In the genomic region with DNA sequence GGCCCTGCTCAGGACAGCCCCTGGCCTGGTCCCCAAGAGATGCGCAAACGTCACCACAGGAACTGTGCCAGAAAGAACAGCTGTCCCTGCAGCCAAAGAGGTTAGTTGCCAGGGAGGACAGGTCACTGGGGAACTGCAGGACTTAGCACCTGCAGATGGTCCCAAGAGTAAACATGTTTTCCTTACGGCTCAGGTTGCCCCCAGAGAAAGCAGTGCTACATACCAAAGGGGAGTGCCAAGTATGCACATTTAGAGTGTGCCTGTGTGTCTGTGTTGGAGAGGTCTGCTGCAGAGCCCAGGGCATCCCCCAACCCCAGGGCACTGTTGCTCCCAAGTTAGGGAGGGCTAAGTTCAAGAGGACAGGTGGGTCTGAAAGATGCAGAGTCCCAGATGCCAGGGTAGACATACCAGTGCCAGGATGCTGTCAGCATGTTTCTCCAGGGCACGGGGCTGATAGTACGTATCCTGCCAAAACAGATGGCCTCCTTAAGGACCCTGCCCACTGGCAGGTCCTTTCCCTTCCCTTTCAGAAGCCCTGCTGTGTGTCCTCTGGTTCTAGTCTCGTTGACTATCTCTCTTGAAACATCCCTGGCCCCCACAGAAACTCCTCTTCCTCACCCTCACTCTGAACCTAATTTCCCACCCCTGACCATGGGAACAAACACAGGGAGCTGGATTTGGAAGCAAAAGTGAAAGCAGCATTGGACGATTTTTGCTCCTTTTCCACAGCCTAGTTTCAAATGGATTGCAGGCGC, we compare ENCODE assay signal across 8 cellular contexts. TPM values are rescaled to one million over a fixed set of nuclear protein-coding genes. Genes with fewer than 3 reads are reported as not detected.
DNase-seq lines count a peak whose midpoint lies in the region; ATAC-seq, FAIRE-seq and TF ChIP-seq lines count a peak whose summit lies in the region.

No MANE protein-coding gene starts in this region.

- H4K20me1 ChIP-seq in K562 (replicated peaks; ENCODE audit: control insufficient read depth, insufficient read depth, low read length), result no peaks in the 10 kb centered on the region; the same call in 1 of the 2 replicates

- FAIRE-seq in K562 (lab: Jason Lieb, UNC), result no peak

- TF ChIP-seq RAD21 in K562 (CRISPR knock-in tag; conservative IDR thresholded peaks at IDR 0.05 in 1 of 2, IDR thresholded peaks at IDR 0.05 in 1 of 2), result no peak

- no peak for ATAC-seq in K562
- ATAC-seq in left lung, result peak; percentile 1
- ATAC-seq in GM21576 (IDR thresholded peaks at IDR 0.05; ENCODE audit: unreplicated experiment), result no peak
- no peak for ATAC-seq in GM21825 (IDR thresholded peaks at IDR 0.05; ENCODE audit: unreplicated experiment)

- peak overlapping the region; percentile 93 for H3K27ac ChIP-seq in K562 (ENCODE audit: extremely low read depth, low read depth, low read length)
- peak overlapping the region; percentile 97 to 99 for H3K27ac ChIP-seq in left lung
- H3K27ac ChIP-seq in thyroid gland, result peak overlapping the region; percentile 5 to 99 (median 96)

- in situ Hi-C loops in K562 (cut with MboI), result no loop called here

- H3K9ac ChIP-seq in K562 (ENCODE audit: insufficient read depth in 1 of 2, low read depth in 2 of 2, low read length in 2 of 2), result peak overlapping the region; percentile 93 to 96

- H3K36me3 ChIP-seq in K562 (ENCODE audit: control insufficient read depth, insufficient read depth, low read length), result peaks cover 46% of the 10 kb centered on the region
- peaks cover 0 to 28% of the 10 kb centered on the region in 2 donors for H3K36me3 ChIP-seq in left lung
- peaks cover 0 to 4% of the 10 kb centered on the region in 2 donors for H3K36me3 ChIP-seq in thyroid gland

- TF ChIP-seq CTCF in K562 (IDR thresholded peaks at IDR 0.05 in 2 of 3, conservative IDR thresholded peaks at IDR 0.05 in 1 of 3; ENCODE audit: insufficient read depth in 2 of 3, low read depth in 1 of 3, low read length in 3 of 3), result no peak
- no peak for TF ChIP-seq CTCF in left lung (IDR thresholded peaks at IDR 0.05)
- TF ChIP-seq CTCF in thyroid gland (IDR thresholded peaks at IDR 0.05), result no peak

- DNase-seq in D341Med (ENCODE audit: low spot score), result peak; percentile 71
- peak; percentile 14 for DNase-seq in NCI-H1436 treated with DMSO at 0.1 percent for 48 hours (lab: John Stamatoyannopoulos, UW)
- no peak for DNase-seq in K562 (ENCODE audit: extremely low read depth in 1 of 4, low spot score in 3 of 4)
- DNase-seq in left lung, result peak in 1 of 2 donors; percentile 20
- no peak for DNase-seq in thyroid gland
- DNase-seq in activated CD4-positive, alpha-beta T cell treated with anti-CD3 and anti-CD28 coated beads, Interleukin-2, amount 50 U/mL, for 48 hours, result no peak

- BruUV-seq in K562 (replicated peaks; lab: Mats Ljungman, UMichigan), result TSS peak; percentile 60

- no peaks in the 10 kb centered on the region for H3K27me3 ChIP-seq in K562 (ENCODE audit: control insufficient read depth in 2 of 2, insufficient read depth in 2 of 2, low read length in 2 of 2)
- no peaks in the 10 kb centered on the region for H3K27me3 ChIP-seq in left lung
- H3K27me3 ChIP-seq in thyroid gland, result no peaks in the 10 kb centered on the region

- peak overlapping the region; percentile 87 for H3K4me2 ChIP-seq in K562 (ENCODE audit: insufficient read depth, low read length)

- H3K9me1 ChIP-seq in K562 (ENCODE audit: control insufficient read depth, insufficient read depth, low read length), result peaks cover 5% of the 10 kb centered on the region

- H3K4me3 ChIP-seq in K562 (peak overlapping the region; percentile 68), left lung (peak overlapping the region; percentile 80 to 87), thyroid gland (replicated peaks in 1 of 3) (peak overlapping the region; percentile 33 to 90 (median 75))

- H3K79me2 ChIP-seq in K562 (ENCODE audit: control insufficient read depth, insufficient read depth, low read length), result peaks cover 54% of the 10 kb centered on the region

- WGBS in K562 (ENCODE audit: insufficient coverage, low coverage, missing lambda C conversion rate), result 37% methylated on average over 8 of the region's 8 CpGs
- WGBS in thyroid gland, 2 donors, result 27 to 29% methylated on average over 8 of the region's 8 CpGs

- CTCF ChIA-PET in K562 (lab: Yijun Ruan, JAX; ENCODE audit: low intra/inter-chr PET ratio), result interaction anchor here (1.2 kb wide), 1 partner anchor 12 kb away, joined by 3 read pairs; no protein-coding TSS in a partner anchor

- peak overlapping the region; percentile 91 for H2AFZ ChIP-seq in K562 (ENCODE audit: low read depth, low read length)

- intact Hi-C loops in K562 (cut with micrococcal nuclease) (loop anchor here (2.0 kb wide), 1 partner anchor 37 kb away; the partner anchor contains the start of gene GPANK1), left lung (cut with DNase I) (no loop called here), thyroid gland (cut with DNase I) (loop anchor here (5.0 kb wide), 1 partner anchor 35 kb away; the partner anchor contains the start of gene CLIC1)

- POLR2A ChIA-PET in K562 (lab: Yijun Ruan, JAX), result interaction anchor here (0.7 to 9.7 kb wide), 16 partner anchors 10 to 137 kb away, joined by 3 to 158 read pairs (median 10); partner anchors contain the start of genes CSNK2B, GPANK1, LY6G6C and LY6G6D

- no peak for TF ChIP-seq EP300 in K562 (IDR thresholded peaks at IDR 0.05; ENCODE audit: low read length)

- peaks cover 22 to 30% of the 10 kb centered on the region in 2 experiments for H3K4me1 ChIP-seq in K562 (replicated peaks in 1 of 2; ENCODE audit: control insufficient read depth in 2 of 2, insufficient read depth in 2 of 2, low read length in 2 of 2)
- peaks cover 13 to 36% of the 10 kb centered on the region in 2 donors for H3K4me1 ChIP-seq in left lung
- peaks cover 20 to 21% of the 10 kb centered on the region in 2 donors for H3K4me1 ChIP-seq in thyroid gland

- TF ChIP-seq POLR2A in K562 (conservative IDR thresholded peaks at IDR 0.05), result no peak
- TF ChIP-seq POLR2A in thyroid gland (IDR thresholded peaks at IDR 0.05), result no peak

- H3K9me3 ChIP-seq in K562 (replicated peaks; ENCODE audit: control insufficient read depth, insufficient read depth, low read depth, low read length), result no peaks in the 10 kb centered on the region
- no peaks in the 10 kb centered on the region for H3K9me3 ChIP-seq in left lung
- H3K9me3 ChIP-seq in thyroid gland, result no peaks in the 10 kb centered on the region

RNA-seq across cellular contexts. Expression of gene ABHD16A, which starts 1.3 kb away (rescaled TPM):
- 196 and 413 TPM in 2 replicates for total RNA-seq in K562 (2011; cell fraction: chromatin; rRNA removed; ENCODE audit: low replicate concordance)
- total RNA-seq in K562 (2011; cell fraction: nucleolus; rRNA removed), result 372 and 379 TPM in 2 replicates
- 265 and 280 TPM in 2 replicates for total RNA-seq in K562 (2011; cell fraction: nucleoplasm; rRNA removed)
- total RNA-seq in K562 (2014; rRNA removed) (104 and 131 TPM in 2 replicates), K562 (2014; rRNA removed; fragmentation: Illumina TruSeq; extraction: Trizol) (61.6 and 75.6 TPM in 2 replicates), K562 (2015; rRNA removed; fragmentation: Illumina TruSeq; extraction: Trizol) (81.6 and 82.8 TPM in 2 replicates), K562 (2021) (104 and 106 TPM in 2 replicates), left lung (10 to 100 TPM; 53.6 to 58.6 TPM), thyroid gland (10 to 100 TPM; 47.3 to 81.4 (median 71.7) TPM)
- polyA plus RNA-seq in K562 (2011; rRNA removed) (113 and 137 TPM in 2 replicates), K562 (2014; fragmentation: Illumina TruSeq; extraction: Trizol) (70.0 and 79.3 TPM in 2 replicates), K562 (2014; fragmentation: Nextera tagmentation; extraction: Ambion mirVana) (10 to 100 TPM; 25.8 to 49.7 TPM), K562 (2014; rRNA removed) (120 and 122 TPM in 2 replicates)
- 147 and 156 TPM in 2 replicates for polyA plus RNA-seq in K562 (2011; cell fraction: cytosol; rRNA removed)
- 475 and 536 TPM in 2 replicates for polyA plus RNA-seq in K562 (2011; cell fraction: nucleus; rRNA removed)
- 97.9 and 126 TPM in 2 replicates for polyA plus RNA-seq in K562 (2012)
- 89.1 and 118 TPM in 2 replicates for polyA minus RNA-seq in K562 (2011; rRNA and poly(A)+ RNA removed)
- polyA minus RNA-seq in K562 (2011; cell fraction: cytosol; rRNA and poly(A)+ RNA removed), result 55.6 and 55.8 TPM in 2 replicates
- 117 and 139 TPM in 2 replicates for polyA minus RNA-seq in K562 (2011; cell fraction: nucleus; rRNA and poly(A)+ RNA removed)

RNA-seq across cellular contexts. Expression of gene LY6G6F, which starts 4.8 kb away (rescaled TPM):
- 0.35 TPM in 1 of 2 replicates, not detected in the other for total RNA-seq in K562 (2011; cell fraction: chromatin; rRNA removed; ENCODE audit: low replicate concordance)
- total RNA-seq in K562 (2011; cell fraction: nucleolus; rRNA removed), result 1.4 TPM in 1 of 2 replicates, not detected in the other
- total RNA-seq in K562 (2011; cell fraction: nucleoplasm; rRNA removed), result 0.99 and 1.2 TPM in 2 replicates
- total RNA-seq in K562 (2014; rRNA removed) (0.50 TPM in 1 of 2 replicates, not detected in the other), K562 (2014; rRNA removed; fragmentation: Illumina TruSeq; extraction: Trizol) (0.35 TPM in 1 of 2 replicates, not detected in the other), K562 (2015; rRNA removed; fragmentation: Illumina TruSeq; extraction: Trizol) (0.14 TPM in 1 of 2 replicates, not detected in the other), K562 (2021) (0.18 TPM in 1 of 2 replicates, not detected in the other), left lung (1 to 10 TPM in 1 of 2 donors, not detected in 1; 1.4 TPM), thyroid gland (not detected)
- polyA plus RNA-seq in K562 (2011; rRNA removed) (0.20 TPM in 1 of 2 replicates, not detected in the other), K562 (2014; fragmentation: Illumina TruSeq; extraction: Trizol) (0.33 and 0.39 TPM in 2 replicates), K562 (2014; fragmentation: Nextera tagmentation; extraction: Ambion mirVana) (under 1 TPM; 0.28 to 0.49 TPM), K562 (2014; rRNA removed) (1.1 TPM in 1 of 2 replicates, not detected in the other)
- polyA plus RNA-seq in K562 (2011; cell fraction: cytosol; rRNA removed), result 0.58 TPM in 1 of 2 replicates, not detected in the other
- polyA plus RNA-seq in K562 (2011; cell fraction: nucleus; rRNA removed), result 0.23 TPM in 1 of 2 replicates, not detected in the other
- 0.30 TPM in 1 of 2 replicates, not detected in the other for polyA plus RNA-seq in K562 (2012)
- polyA minus RNA-seq in K562 (2011; rRNA and poly(A)+ RNA removed), result 0.36 TPM in 1 of 2 replicates, not detected in the other
- polyA minus RNA-seq in K562 (2011; cell fraction: cytosol; rRNA and poly(A)+ RNA removed), result not detected in 2 replicates
- polyA minus RNA-seq in K562 (2011; cell fraction: nucleus; rRNA and poly(A)+ RNA removed), result 0.67 TPM in 1 of 2 replicates, not detected in the other

RNA-seq across cellular contexts. Expression of gene LY6G6D, which starts 13.3 kb away (rescaled TPM):
- total RNA-seq in K562 (2011; cell fraction: chromatin; rRNA removed; ENCODE audit: low replicate concordance), result not detected in 2 replicates
- not detected in 2 replicates for total RNA-seq in K562 (2011; cell fraction: nucleolus; rRNA removed)
- total RNA-seq in K562 (2011; cell fraction: nucleoplasm; rRNA removed), result not detected in 2 replicates
- total RNA-seq in K562 (2014; rRNA removed) (not detected in 2 replicates), K562 (2014; rRNA removed; fragmentation: Illumina TruSeq; extraction: Trizol) (not detected in 2 replicates), K562 (2015; rRNA removed; fragmentation: Illumina TruSeq; extraction: Trizol) (not detected in 2 replicates), K562 (2021) (not detected in 2 replicates), left lung (not detected), thyroid gland (not detected)
- polyA plus RNA-seq in K562 (2011; rRNA removed) (0.38 TPM in 1 of 2 replicates, not detected in the other), K562 (2014; fragmentation: Illumina TruSeq; extraction: Trizol) (not detected in 2 replicates), K562 (2014; fragmentation: Nextera tagmentation; extraction: Ambion mirVana) (under 1 TPM in 1 of 2 experiments, not detected in 1; 0.30 TPM), K562 (2014; rRNA removed) (not detected in 2 replicates)
- polyA plus RNA-seq in K562 (2011; cell fraction: cytosol; rRNA removed), result 0.69 TPM in 1 of 2 replicates, not detected in the other
- polyA plus RNA-seq in K562 (2011; cell fraction: nucleus; rRNA removed), result not detected in 2 replicates
- 0.21 and 0.58 TPM in 2 replicates for polyA plus RNA-seq in K562 (2012)
- not detected in 2 replicates for polyA minus RNA-seq in K562 (2011; rRNA and poly(A)+ RNA removed)
- not detected in 2 replicates for polyA minus RNA-seq in K562 (2011; cell fraction: cytosol; rRNA and poly(A)+ RNA removed)
- polyA minus RNA-seq in K562 (2011; cell fraction: nucleus; rRNA and poly(A)+ RNA removed), result not detected in 2 replicates

RNA-seq across cellular contexts. Expression of gene LY6G6C, which starts 19.7 kb away (rescaled TPM):
- 2.3 and 4.9 TPM in 2 replicates for total RNA-seq in K562 (2011; cell fraction: chromatin; rRNA removed; ENCODE audit: low replicate concordance)
- 1.8 and 2.0 TPM in 2 replicates for total RNA-seq in K562 (2011; cell fraction: nucleolus; rRNA removed)
- total RNA-seq in K562 (2011; cell fraction: nucleoplasm; rRNA removed), result 3.0 and 6.3 TPM in 2 replicates
- not detected in 2 replicates for total RNA-seq in K562 (2014; rRNA removed)
- not detected in 2 replicates for total RNA-seq in K562 (2014; rRNA removed; fragmentation: Illumina TruSeq; extraction: Trizol)
- total RNA-seq in K562 (2015; rRNA removed; fragmentation: Illumina TruSeq; extraction: Trizol), result not detected in 2 replicates
- 0.20 TPM in 1 of 2 replicates, not detected in the other for total RNA-seq in K562 (2021)
- 0.20 and 0.35 TPM in 2 replicates for polyA plus RNA-seq in K562 (2011; rRNA removed)
- 0.32 and 0.40 TPM in 2 replicates for polyA plus RNA-seq in K562 (2011; cell fraction: cytosol; rRNA removed)
- polyA plus RNA-seq in K562 (2011; cell fraction: nucleus; rRNA removed), result 2.0 and 2.1 TPM in 2 replicates
- 0.14 and 0.48 TPM in 2 replicates for polyA plus RNA-seq in K562 (2012)
- 0.33 TPM in 1 of 2 replicates, not detected in the other for polyA plus RNA-seq in K562 (2014; fragmentation: Illumina TruSeq; extraction: Trizol)
- under 1 TPM in 1 of 2 experiments, not detected in 1; 0.06 TPM for polyA plus RNA-seq in K562 (2014; fragmentation: Nextera tagmentation; extraction: Ambion mirVana)
- polyA plus RNA-seq in K562 (2014; rRNA removed), result 0.09 TPM in 1 of 2 replicates, not detected in the other
- polyA minus RNA-seq in K562 (2011; rRNA and poly(A)+ RNA removed), result not detected in 2 replicates
- not detected in 2 replicates for polyA minus RNA-seq in K562 (2011; cell fraction: cytosol; rRNA and poly(A)+ RNA removed)
- 0.54 and 0.56 TPM in 2 replicates for polyA minus RNA-seq in K562 (2011; cell fraction: nucleus; rRNA and poly(A)+ RNA removed)
- total RNA-seq in left lung, result not detected
- not detected for total RNA-seq in thyroid gland

RNA-seq across cellular contexts. Expression of gene LY6G5C, which starts 21.0 kb away (rescaled TPM):
- total RNA-seq in K562 (2011; cell fraction: chromatin; rRNA removed; ENCODE audit: low replicate concordance), result 2.2 and 9.2 TPM in 2 replicates
- 1.1 and 2.3 TPM in 2 replicates for total RNA-seq in K562 (2011; cell fraction: nucleolus; rRNA removed)
- total RNA-seq in K562 (2011; cell fraction: nucleoplasm; rRNA removed), result 2.3 and 3.8 TPM in 2 replicates
- total RNA-seq in K562 (2014; rRNA removed), result not detected in 2 replicates
- total RNA-seq in K562 (2014; rRNA removed; fragmentation: Illumina TruSeq; extraction: Trizol), result 0.15 TPM in 1 of 2 replicates, not detected in the other
- total RNA-seq in K562 (2015; rRNA removed; fragmentation: Illumina TruSeq; extraction: Trizol), result not detected in 2 replicates
- 0.60 and 0.74 TPM in 2 replicates for total RNA-seq in K562 (2021)
- 0.43 and 0.46 TPM in 2 replicates for polyA plus RNA-seq in K562 (2011; rRNA removed)
- polyA plus RNA-seq in K562 (2011; cell fraction: cytosol; rRNA removed), result 0.60 and 0.71 TPM in 2 replicates
- 1.6 and 1.9 TPM in 2 replicates for polyA plus RNA-seq in K562 (2011; cell fraction: nucleus; rRNA removed)
- 0.69 and 0.85 TPM in 2 replicates for polyA plus RNA-seq in K562 (2012)
- 0.67 and 1.3 TPM in 2 replicates for polyA plus RNA-seq in K562 (2014; fragmentation: Illumina TruSeq; extraction: Trizol)
- under 1 TPM in 1 of 2 experiments, not detected in 1; 0.10 TPM for polyA plus RNA-seq in K562 (2014; fragmentation: Nextera tagmentation; extraction: Ambion mirVana)
- not detected in 2 replicates for polyA plus RNA-seq in K562 (2014; rRNA removed)
- not detected in 2 replicates for polyA minus RNA-seq in K562 (2011; rRNA and poly(A)+ RNA removed)
- not detected in 2 replicates for polyA minus RNA-seq in K562 (2011; cell fraction: cytosol; rRNA and poly(A)+ RNA removed)
- 0.40 and 0.67 TPM in 2 replicates for polyA minus RNA-seq in K562 (2011; cell fraction: nucleus; rRNA and poly(A)+ RNA removed)
- total RNA-seq in left lung, result 1 to 10 TPM; 3.1 to 5.9 TPM
- 1 to 10 TPM in 1 of 4 donors, under 1 TPM in 2, not detected in 1; 0.54 to 7.9 (median 0.83) TPM for total RNA-seq in thyroid gland

Comparison
In these comparisons a context has a peak if more than half of its experiments do, and no peak if none do; other contexts are left out.
1. DNase-seq: peak in D341Med (single experiment) and NCI-H1436 treated with DMSO at 0.1 percent for 48 hours (single experiment); none in K562 (0 of 4), thyroid gland (0 of 2) and activated CD4-positive, alpha-beta T cell treated with anti-CD3 and anti-CD28 coated beads, Interleukin-2, amount 50 U/mL, for 48 hours (0 of 2).
2. intact Hi-C loops: an anchor here in K562 (2.0 kb wide) and thyroid gland (5.0 kb wide); none called in left lung.
3. Peak in every context shown above with its lines, with median percentiles within 50 percentile points of each other: H3K27ac ChIP-seq and H3K4me3 ChIP-seq.